Comparison of ENCODE assay signal across 32 cellular contexts in the genomic region with DNA sequence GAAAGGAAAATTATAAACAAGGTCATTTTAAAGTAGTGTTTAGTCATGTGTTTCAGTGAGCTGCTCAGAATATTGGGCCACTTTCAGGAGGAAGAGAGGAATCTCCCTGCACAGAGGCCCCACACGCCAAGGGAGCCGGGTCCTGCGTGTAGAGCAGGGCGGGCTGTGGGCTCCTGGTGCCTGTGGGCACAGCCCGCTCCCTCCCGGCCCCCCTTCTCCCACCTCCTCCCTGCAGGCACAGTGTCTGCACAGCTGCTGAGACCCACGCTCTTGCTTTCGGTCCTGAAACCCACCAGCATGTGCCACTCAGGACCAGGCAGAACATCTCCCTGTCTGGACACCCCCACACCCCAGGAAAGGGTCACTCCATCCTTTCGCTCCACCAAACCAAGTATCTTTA.
DNase-seq lines count a peak whose midpoint lies in the region; ATAC-seq and TF ChIP-seq lines count a peak whose summit lies in the region.
"Had no signal": no experiment of that assay in that cellular context is flagged by ENCODE, and none has a peak within 500 bp of the region (broad histone marks: within the 10 kb centered on the region; RNA-seq: fewer than 3 reads in every experiment).

No MANE protein-coding gene starts in this region.

- H3K9ac ChIP-seq in neuronal stem cell (ENCODE audit: low read depth, low read length, poor library complexity) (no peak overlapping the region), trophoblast cell (ENCODE audit: low read length) (no peak overlapping the region)
- H3K9ac ChIP-seq: BLaER1; BLaER1 treated with 17β-estradiol and CSF1 and Interleukin-3, amounts not matched to agents 10 nM and 100 nM had no signal

- H3K14ac ChIP-seq in neuronal stem cell (ENCODE audit: low read length) = no peak overlapping the region
- no peak overlapping the region for H3K14ac ChIP-seq in trophoblast cell (ENCODE audit: low read length)

- H2BK120ac ChIP-seq in neuronal stem cell (ENCODE audit: low read depth, low read length) (no peak overlapping the region), trophoblast cell (ENCODE audit: insufficient read depth, low read length, poor library complexity) (no peak overlapping the region)

- H3K9me3 ChIP-seq in neuronal stem cell (replicated peaks in 1 of 2; ENCODE audit: control insufficient read depth in 2 of 2, insufficient read depth in 1 of 2, low read depth in 1 of 2, low read length in 2 of 2) (peaks cover 0 to 6% of the 10 kb centered on the region in 2 donors), trophoblast cell (ENCODE audit: insufficient read depth, low read depth, low read length) (peaks cover 7% of the 10 kb centered on the region), spleen (no peaks in the 10 kb centered on the region), suprapubic skin (no peaks in the 10 kb centered on the region)
- H3K9me3 ChIP-seq: A549, BE2C, BLaER1, Caco-2 had no signal

- H2BK12ac ChIP-seq in neuronal stem cell (ENCODE audit: low read length) (no peak overlapping the region), trophoblast cell (ENCODE audit: low read length) (no peak overlapping the region)

- H3K79me1 ChIP-seq in neuronal stem cell (ENCODE audit: low read depth, low read length) (peaks cover 2% of the 10 kb centered on the region), trophoblast cell (ENCODE audit: low read length) (no peaks in the 10 kb centered on the region)

- H3K4me1 ChIP-seq in neuronal stem cell (ENCODE audit: control insufficient read depth in 2 of 2, insufficient read depth in 1 of 2, low read depth in 1 of 2, low read length in 2 of 2) (peaks cover 0 to 12% of the 10 kb centered on the region in 2 donors), trophoblast cell (ENCODE audit: control insufficient read depth in 1 of 2, insufficient read depth in 2 of 2, low read length in 2 of 2) (no peaks in the 10 kb centered on the region), spleen (no peaks in the 10 kb centered on the region), suprapubic skin (peaks cover 2% of the 10 kb centered on the region)
- H3K4me1 ChIP-seq: A549, BE2C, Caco-2 had no signal

- intact Hi-C loops in spleen (cut with DNase I; ENCODE audit: low total_unique reads) = no loop called here

- no peak overlapping the region for H3K27ac ChIP-seq in neuronal stem cell (replicated peaks; ENCODE audit: low read length)
- no peak overlapping the region for H3K27ac ChIP-seq in trophoblast cell (ENCODE audit: low read depth, low read length)
- no peak overlapping the region for H3K27ac ChIP-seq in spleen
- H3K27ac ChIP-seq in suprapubic skin = no peak overlapping the region
- H3K27ac ChIP-seq: 22Rv1; A549; BLaER1; BLaER1 treated with 17β-estradiol and CSF1 and Interleukin-3, amounts not matched to agents 10 nM and 100 nM; C4-2B had no signal

- TF ChIP-seq POLR2A in spleen (IDR thresholded peaks at IDR 0.05) = no peak
- TF ChIP-seq POLR2A in suprapubic skin (IDR thresholded peaks at IDR 0.05) = no peak

- DNase-seq in left kidney (ENCODE audit: low read depth, low spot score) (peak; percentile 22), neuronal stem cell (ENCODE audit: low spot score) (no peak), trophoblast cell (no peak), spleen (peak; percentile 67), suprapubic skin (ENCODE audit: low spot score in 2 of 2) (no peak), DMS53 (lab: John Stamatoyannopoulos, UW) (no peak)
- DNase-seq: 8988T; ACHN; AML-193; BE2C; C1 segment of cervical spinal cord; Caco-2; Calu3; CD4-positive, alpha-beta memory T cell; CD4-positive, alpha-beta T cell; CD4-positive, CD25-positive, alpha-beta regulatory T cell; CD8-positive, alpha-beta memory T cell; CD8-positive, alpha-beta T cell; COR-L47; DMS 273 treated with DMSO at 0.1 percent for 48 hours; DMS153; DMS79; DMS79 treated with DMSO at 0.1 percent for 48 hours; DND-41; EL had no signal

- H2BK15ac ChIP-seq in neuronal stem cell (ENCODE audit: low read length) = no peak overlapping the region

- H3K36me3 ChIP-seq in neuronal stem cell (replicated peaks in 1 of 2; ENCODE audit: control insufficient read depth in 2 of 2, insufficient read depth in 2 of 2, low read length in 2 of 2) (no peaks in the 10 kb centered on the region), trophoblast cell (ENCODE audit: control insufficient read depth in 1 of 2, insufficient read depth in 2 of 2, low read length in 2 of 2) (no peaks in the 10 kb centered on the region), spleen (no peaks in the 10 kb centered on the region), suprapubic skin (no peaks in the 10 kb centered on the region)
- H3K36me3 ChIP-seq: BE2C; BLaER1; BLaER1 treated with 17β-estradiol and CSF1 and Interleukin-3, amounts not matched to agents 10 nM and 100 nM had no signal

- H3K4me2 ChIP-seq in neuronal stem cell (ENCODE audit: insufficient read depth, low read length, poor library complexity, severe bottlenecking) (no peak overlapping the region), trophoblast cell (ENCODE audit: low read length) (no peak overlapping the region)
- H3K4me2 ChIP-seq: A549; BLaER1; BLaER1 treated with 17β-estradiol and CSF1 and Interleukin-3, amounts not matched to agents 10 nM and 100 nM had no signal

- H2BK5ac ChIP-seq in neuronal stem cell (ENCODE audit: low read length) = no peak overlapping the region
- H2BK5ac ChIP-seq in trophoblast cell (ENCODE audit: low read depth, low read length, poor library complexity) = no peak overlapping the region

- H3K79me2 ChIP-seq in trophoblast cell (ENCODE audit: control insufficient read depth, insufficient read depth, low read length, poor library complexity) = no peaks in the 10 kb centered on the region

- no peak overlapping the region for H3K4ac ChIP-seq in neuronal stem cell (ENCODE audit: low read length)
- no peak overlapping the region for H3K4ac ChIP-seq in trophoblast cell (ENCODE audit: low read depth, low read length)

- TF ChIP-seq CTCF in spleen (IDR thresholded peaks at IDR 0.05 in 8 of 11, conservative IDR thresholded peaks at IDR 0.05 in 3 of 11) = no peak
- no peak for TF ChIP-seq CTCF in suprapubic skin (IDR thresholded peaks at IDR 0.05)

- no peak overlapping the region for H4K12ac ChIP-seq in trophoblast cell (ENCODE audit: low read depth, low read length)

- H3K18ac ChIP-seq in neuronal stem cell (ENCODE audit: low read length) (peak overlapping the region; percentile 60), trophoblast cell (ENCODE audit: low read length) (no peak overlapping the region)

- H4K8ac ChIP-seq in neuronal stem cell (ENCODE audit: low read depth, low read length) (no peak overlapping the region), trophoblast cell (ENCODE audit: low read depth, low read length) (no peak overlapping the region)

- H4K91ac ChIP-seq in neuronal stem cell (ENCODE audit: low read depth, low read length, poor library complexity) (no peak overlapping the region), trophoblast cell (ENCODE audit: low read depth, low read length) (no peak overlapping the region)

- TF ChIP-seq EP300 in suprapubic skin (IDR thresholded peaks at IDR 0.05) = no peak

- H2AFZ ChIP-seq in neuronal stem cell (ENCODE audit: low read length) (no peak overlapping the region), trophoblast cell (ENCODE audit: insufficient read depth, low read length, poor library complexity) (no peak overlapping the region)

- H3K4me3 ChIP-seq in neuronal stem cell (ENCODE audit: low read length in 2 of 2) (no peak overlapping the region), trophoblast cell (ENCODE audit: low read depth, low read length) (peak overlapping the region; percentile 13), spleen (no peak overlapping the region), suprapubic skin (no peak overlapping the region)
- H3K4me3 ChIP-seq: A549; BLaER1; BLaER1 treated with 17β-estradiol and CSF1 and Interleukin-3, amounts not matched to agents 10 nM and 100 nM had no signal

- no peak for ATAC-seq in GM18867 (IDR thresholded peaks at IDR 0.05; ENCODE audit: unreplicated experiment)
- ATAC-seq in GM18870 (IDR thresholded peaks at IDR 0.05; ENCODE audit: unreplicated experiment) = no peak
- ATAC-seq: A549; CD8-positive, alpha-beta T cell had no signal

- H3K27me3 ChIP-seq in neuronal stem cell (ENCODE audit: control insufficient read depth in 3 of 3, insufficient read depth in 3 of 3, low read depth in 1 of 3, low read length in 3 of 3) = peaks cover 0 to 29% (median 0%) of the 10 kb centered on the region in 3 experiments
- H3K27me3 ChIP-seq in trophoblast cell (ENCODE audit: insufficient read depth, low read length) = no peaks in the 10 kb centered on the region
- H3K27me3 ChIP-seq in spleen (replicated peaks in 1 of 7) = peaks cover 0 to 57% (median 0%) of the 10 kb centered on the region in 7 donors
- H3K27me3 ChIP-seq in suprapubic skin = peaks cover 46% of the 10 kb centered on the region
- H3K27me3 ChIP-seq: BLaER1; BLaER1 treated with 17β-estradiol and CSF1 and Interleukin-3, amounts not matched to agents 10 nM and 100 nM had no signal

- H3K23ac ChIP-seq in neuronal stem cell (ENCODE audit: low read depth, low read length, poor library complexity) (peak overlapping the region; percentile 18), trophoblast cell (ENCODE audit: low read length) (no peak overlapping the region)

- no CpG with 5 or more reads among the region's 9 CpGs for WGBS in neuronal stem cell (ENCODE audit: extremely low coverage in 2 of 2, insufficient read length in 2 of 2, insufficient replicate concordance in 1 of 2), 2 donors
- WGBS in trophoblast cell (ENCODE audit: extremely low coverage, insufficient coverage, insufficient read length) = no CpG with 5 or more reads among the region's 9 CpGs
- WGBS in spleen, 5 donors = 75 to 87% (median 76%) methylated on average over 9 of the region's 9 CpGs
- WGBS in suprapubic skin = 51% methylated on average over 6 of the region's 9 CpGs

- H2AK5ac ChIP-seq in neuronal stem cell (ENCODE audit: low read depth, low read length) = no peak overlapping the region
- no peak overlapping the region for H2AK5ac ChIP-seq in trophoblast cell (ENCODE audit: low read length)

Comparison
In these comparisons a context has a peak if more than half of its experiments do, and no peak if none do; other contexts are left out.
1. DNase-seq: peak in left kidney (single experiment) and spleen (single experiment); none in neuronal stem cell (single experiment), trophoblast cell (0 of 2), suprapubic skin (0 of 2) and DMS53 (single experiment).